1 cellular context compared by ENCODE assay signal in genomic region chrX:13123857-13124345, GRCh38.
TF ChIP-seq lines count a peak whose summit lies in the region.

No MANE protein-coding gene starts in this region.

TF ChIP-seq in GM12878, 131 proteins besides CTCF, POLR2A, EP300 and RAD21 (continued from another document):
- no peak for TF ChIP-seq PBX3 (IDR thresholded peaks at IDR 0.05; ENCODE audit: insufficient replicate concordance, low read depth, low read length)
- TF ChIP-seq IRF5 (IDR thresholded peaks at IDR 0.05; ENCODE audit: borderline replicate concordance), result no peak
- no peak for TF ChIP-seq ZNF217 (IDR thresholded peaks at IDR 0.05)
- TF ChIP-seq ZSCAN29 (IDR thresholded peaks at IDR 0.05), result no peak
- TF ChIP-seq HSF1 (IDR thresholded peaks at IDR 0.05; ENCODE audit: low read depth, low read length), result no peak
- TF ChIP-seq KAT2A (conservative IDR thresholded peaks at IDR 0.05; ENCODE audit: control insufficient read depth, low read depth, low read length), result no peak
- TF ChIP-seq NRF1 (conservative IDR thresholded peaks at IDR 0.05; ENCODE audit: low read depth, low read length), result no peak
- no peak for TF ChIP-seq CHD2 (IDR thresholded peaks at IDR 0.05; ENCODE audit: borderline replicate concordance, low read depth, low read length)
- TF ChIP-seq FOXM1 (IDR thresholded peaks at IDR 0.05; ENCODE audit: low read depth, low read length), result no peak
- TF ChIP-seq ZNF622 (IDR thresholded peaks at IDR 0.05), result no peak
- no peak for TF ChIP-seq ZNF274 (IDR thresholded peaks at IDR 0.05; ENCODE audit: insufficient read depth, insufficient read length)
- TF ChIP-seq POLR2AphosphoS2 (IDR thresholded peaks at IDR 0.05; ENCODE audit: low read depth, low read length), result no peak
- TF ChIP-seq SMC3 (IDR thresholded peaks at IDR 0.05; ENCODE audit: borderline replicate concordance, low read length), result no peak
- TF ChIP-seq MXI1 (IDR thresholded peaks at IDR 0.05; ENCODE audit: low read depth, low read length), result no peak
- no peak for TF ChIP-seq ESRRA (IDR thresholded peaks at IDR 0.05; ENCODE audit: low read length)
